In genomic region chr1:23169727-23170335, GRCh38 we compare ENCODE assay signal across 1 cellular context.
TF ChIP-seq lines count a peak whose summit lies in the region.

No MANE protein-coding gene starts in this region.

TF ChIP-seq in IMR-90, 13 proteins besides CTCF, POLR2A, EP300 and RAD21 (continued from another document):
- TF ChIP-seq USF2 (IDR thresholded peaks at IDR 0.05; ENCODE audit: low read depth, low read length): peak; percentile 98
- peak; percentile 58; the same call in 1 of the 2 replicates for TF ChIP-seq CEBPB (IDR thresholded peaks at IDR 0.05; ENCODE audit: low read depth, low read length)
